Comparison of ENCODE assay signal across 15 cellular contexts in the genomic region with DNA sequence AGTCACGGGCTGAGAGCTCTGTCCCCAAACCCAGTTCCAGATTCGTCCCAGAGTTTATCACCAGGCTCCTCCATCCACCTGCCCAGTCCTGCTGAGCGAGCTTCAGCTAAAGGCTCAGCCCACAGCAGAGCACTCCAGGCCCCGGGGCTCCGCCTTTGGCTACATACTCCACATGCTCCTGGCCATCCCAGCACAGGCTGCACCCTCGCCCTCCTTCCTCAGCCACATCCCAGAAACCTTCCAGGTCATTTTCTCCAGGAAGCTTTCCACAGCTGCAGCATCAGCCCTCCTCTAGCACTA. TPM values are rescaled to one million over a fixed set of nuclear protein-coding genes. Genes with fewer than 3 reads are reported as not detected.
DNase-seq lines count a peak whose midpoint lies in the region; ATAC-seq and TF ChIP-seq lines count a peak whose summit lies in the region.
"Had no signal": no experiment of that assay in that cellular context is flagged by ENCODE, and none has a peak within 500 bp of the region (broad histone marks: within the 10 kb centered on the region; RNA-seq: fewer than 3 reads in every experiment).

No MANE protein-coding gene starts in this region.

- peaks cover 23% of the 10 kb centered on the region for H3K36me3 Mint-ChIP-seq in WTC11

- H3K4me1 Mint-ChIP-seq in WTC11 = peaks cover 21% of the 10 kb centered on the region

- H3K27me3 ChIP-seq in right cardiac atrium (ENCODE audit: control insufficient read depth, insufficient read depth) = no peaks in the 10 kb centered on the region

- intact Hi-C loops in right cardiac atrium (cut with DNase I) (loop anchor here in 1 of 4 donors (10.0 kb wide), 1 partner anchor 45 kb away; a partner anchor contains a TSS), left ventricle myocardium superior (cut with micrococcal nuclease) (no loop called here)

- no peaks in the 10 kb centered on the region; the same call in 1 of the 2 replicates for H3K27me3 Mint-ChIP-seq in WTC11 (ENCODE audit: low read depth)
- H3K27me3 Mint-ChIP-seq: CD4-positive, alpha-beta memory T cell had no signal

- H3K4me1 ChIP-seq in right cardiac atrium (ENCODE audit: control insufficient read depth, insufficient read depth, low read length) = peaks cover 2% of the 10 kb centered on the region

- peak overlapping the region; percentile 19; the same call in 1 of the 2 replicates for H3K27ac Mint-ChIP-seq in WTC11

- CTCF ChIA-PET in WTC11 (lab: Charles Lee) = interaction anchor here (0.7 to 3.1 kb wide), 4 partner anchors 10 to 70 kb away, joined by 3 to 17 read pairs (median 7); a partner anchor contains a TSS

- no peak overlapping the region for H3K4me3 ChIP-seq in right cardiac atrium (ENCODE audit: low read length)

- no peak overlapping the region for H3K27ac ChIP-seq in right cardiac atrium (ENCODE audit: low read length)

- no peaks in the 10 kb centered on the region for H3K9me3 Mint-ChIP-seq in WTC11
- H3K9me3 Mint-ChIP-seq: CD4-positive, alpha-beta memory T cell had no signal

- no peaks in the 10 kb centered on the region for H3K9me3 ChIP-seq in right cardiac atrium (ENCODE audit: control insufficient read depth, low read length)

- 84% methylated on average over 6 of the region's 6 CpGs for WGBS in right cardiac atrium

- H3K4me3 Mint-ChIP-seq in WTC11 = no peak overlapping the region

- DNase-seq in right cardiac atrium (peak in 2 of 3 donors; percentile 30 to 42), left ventricle myocardium superior (no peak), WTC11 (ENCODE audit: low spot score) (no peak), islet precursor cell (peak; percentile 69), NOMO-1 treated with DMSO at 0.1 percent for 48 hours (lab: John Stamatoyannopoulos, UW; ENCODE audit: unreplicated experiment) (no peak)
- DNase-seq: CD4-positive, alpha-beta memory T cell; Kasumi-1; MV-4-11; NCI-H1436; NCI-H2029 treated with DMSO at 0.1 percent for 48 hours; NCI-H510A treated with DMSO at 0.1 percent for 48 hours; SIG-M5 had no signal

- TF ChIP-seq CTCF in WTC11 (IDR thresholded peaks at IDR 0.05) = no peak

- ATAC-seq in right cardiac atrium (no peak), left ventricle myocardium superior (no peak), WTC11 (peak; percentile 3; the same call in 1 of the 2 replicates), GM21447 (IDR thresholded peaks at IDR 0.05; ENCODE audit: unreplicated experiment) (no peak), HG03457 (IDR thresholded peaks at IDR 0.05; ENCODE audit: unreplicated experiment) (no peak)

- POLR2A ChIA-PET in WTC11 (lab: Charles Lee) = no interaction called here

TF ChIP-seq in WTC11, 78 proteins besides CTCF, POLR2A, EP300 and RAD21:
- TF ChIP-seq, protein P1, sequence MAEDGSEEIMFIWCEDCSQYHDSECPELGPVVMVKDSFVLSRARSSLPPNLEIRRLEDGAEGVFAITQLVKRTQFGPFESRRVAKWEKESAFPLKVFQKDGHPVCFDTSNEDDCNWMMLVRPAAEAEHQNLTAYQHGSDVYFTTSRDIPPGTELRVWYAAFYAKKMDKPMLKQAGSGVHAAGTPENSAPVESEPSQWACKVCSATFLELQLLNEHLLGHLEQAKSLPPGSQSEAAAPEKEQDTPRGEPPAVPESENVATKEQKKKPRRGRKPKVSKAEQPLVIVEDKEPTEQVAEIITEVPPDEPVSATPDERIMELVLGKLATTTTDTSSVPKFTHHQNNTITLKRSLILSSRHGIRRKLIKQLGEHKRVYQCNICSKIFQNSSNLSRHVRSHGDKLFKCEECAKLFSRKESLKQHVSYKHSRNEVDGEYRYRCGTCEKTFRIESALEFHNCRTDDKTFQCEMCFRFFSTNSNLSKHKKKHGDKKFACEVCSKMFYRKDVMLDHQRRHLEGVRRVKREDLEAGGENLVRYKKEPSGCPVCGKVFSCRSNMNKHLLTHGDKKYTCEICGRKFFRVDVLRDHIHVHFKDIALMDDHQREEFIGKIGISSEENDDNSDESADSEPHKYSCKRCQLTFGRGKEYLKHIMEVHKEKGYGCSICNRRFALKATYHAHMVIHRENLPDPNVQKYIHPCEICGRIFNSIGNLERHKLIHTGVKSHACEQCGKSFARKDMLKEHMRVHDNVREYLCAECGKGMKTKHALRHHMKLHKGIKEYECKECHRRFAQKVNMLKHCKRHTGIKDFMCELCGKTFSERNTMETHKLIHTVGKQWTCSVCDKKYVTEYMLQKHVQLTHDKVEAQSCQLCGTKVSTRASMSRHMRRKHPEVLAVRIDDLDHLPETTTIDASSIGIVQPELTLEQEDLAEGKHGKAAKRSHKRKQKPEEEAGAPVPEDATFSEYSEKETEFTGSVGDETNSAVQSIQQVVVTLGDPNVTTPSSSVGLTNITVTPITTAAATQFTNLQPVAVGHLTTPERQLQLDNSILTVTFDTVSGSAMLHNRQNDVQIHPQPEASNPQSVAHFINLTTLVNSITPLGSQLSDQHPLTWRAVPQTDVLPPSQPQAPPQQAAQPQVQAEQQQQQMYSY (CRISPR knock-in tag; IDR thresholded peaks at IDR 0.05) = peak; percentile 43; the same call in 1 of the 2 replicates
- no peak for TF ChIP-seq NFATC4 (CRISPR knock-in tag; IDR thresholded peaks at IDR 0.05)

RNA-seq across cellular contexts. Expression of a gene that starts 4.7 kb away (rescaled TPM):
- total RNA-seq in right cardiac atrium (10 to 100 TPM; 43.0 to 50.9 (median 45.1) TPM), left ventricle myocardium superior (29.3 TPM), WTC11 (2021) (51.0 to 56.6 TPM (median 51.1 TPM) in 3 replicates)
- polyA plus RNA-seq in right cardiac atrium = 31.8 TPM

RNA-seq across cellular contexts. Expression of a gene that starts 10.5 kb away (rescaled TPM):
- total RNA-seq in right cardiac atrium = 10 to 100 TPM; 23.4 to 27.7 (median 25.4) TPM
- polyA plus RNA-seq in right cardiac atrium = 19.1 TPM
- total RNA-seq in left ventricle myocardium superior = 26.4 TPM
- 33.4 to 40.5 TPM (median 34.6 TPM) in 3 replicates for total RNA-seq in WTC11 (2021)

RNA-seq across cellular contexts. Expression of a gene that starts 14.8 kb away (rescaled TPM):
- under 1 TPM in 2 of 4 donors, not detected in 2; 0.35 to 0.94 TPM for total RNA-seq in right cardiac atrium
- 0.86 TPM for polyA plus RNA-seq in right cardiac atrium
- not detected for total RNA-seq in left ventricle myocardium superior
- 0.80 to 1.3 TPM (median 0.85 TPM) in 3 replicates for total RNA-seq in WTC11 (2021)
- total RNA-seq: A673 had no signal

RNA-seq across cellular contexts. Expression of a gene that starts 22.5 kb away (rescaled TPM):
- total RNA-seq in right cardiac atrium = 1 to 10 TPM; 1.1 to 3.6 (median 2.7) TPM
- 1.6 TPM for polyA plus RNA-seq in right cardiac atrium
- total RNA-seq in left ventricle myocardium superior = 2.5 TPM
- total RNA-seq in WTC11 (2021) = 2.3 to 2.7 TPM (median 2.6 TPM) in 3 replicates

RNA-seq across cellular contexts. Expression of a gene that starts 35.4 kb away (rescaled TPM):
- 1 to 10 TPM; 6.2 to 8.0 (median 7.5) TPM for total RNA-seq in right cardiac atrium
- polyA plus RNA-seq in right cardiac atrium = 3.6 TPM
- total RNA-seq in left ventricle myocardium superior = 5.2 TPM
- 31.3 to 39.3 TPM (median 32.1 TPM) in 3 replicates for total RNA-seq in WTC11 (2021)

Comparison
In these comparisons a context has a peak if more than half of its experiments do, and no peak if none do; other contexts are left out.
1. DNase-seq: peak in right cardiac atrium (2 of 3) and islet precursor cell (single experiment); none in left ventricle myocardium superior (single experiment), WTC11 (single experiment) and NOMO-1 treated with DMSO at 0.1 percent for 48 hours (single experiment).